Comparison of ENCODE assay signal across 9 cellular contexts in the genomic region with DNA sequence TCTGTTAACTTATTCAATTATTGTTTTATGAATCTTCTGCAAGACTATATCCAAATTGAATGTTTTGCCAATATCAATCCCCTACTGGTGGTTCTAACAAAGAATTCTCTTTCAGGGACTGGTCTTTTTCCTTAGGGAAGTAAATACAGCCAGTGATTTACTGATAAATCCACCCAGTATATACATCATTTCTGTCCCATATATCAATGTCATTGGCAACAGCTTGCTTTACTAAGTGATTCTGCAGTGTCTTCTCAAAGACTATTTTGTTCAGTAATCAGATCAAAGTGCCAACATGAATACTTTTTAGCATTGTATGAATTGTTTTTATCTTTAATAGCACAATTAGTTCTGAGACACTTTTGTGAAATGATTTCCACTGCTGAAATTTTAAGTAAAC.
"Had no signal": no experiment of that assay in that cellular context is flagged by ENCODE, and none has a peak within 500 bp of the region (broad histone marks: within the 10 kb centered on the region; RNA-seq: fewer than 3 reads in every experiment).

No MANE protein-coding gene starts in this region.

- H3K9me3 ChIP-seq: HAP-1 had no signal

- H3K36me3 ChIP-seq: HAP-1 had no signal

- H3K4me3 ChIP-seq: GM23248, HAP-1 had no signal

- H3K4me1 ChIP-seq: HAP-1 had no signal

- ATAC-seq: HCT116, HepG2 had no signal

- H3K27ac ChIP-seq: GM23248, HL-60 had no signal

- H3K9ac ChIP-seq: GM23248 had no signal

- DNase-seq: GM23248, GOT3, H7, HFFc6, KBM-7 had no signal
